Comparison of ENCODE assay signal across 9 cellular contexts in genomic region chr7:150356265-150356897, GRCh38. TPM values are rescaled to one million over a fixed set of nuclear protein-coding genes. Genes with fewer than 3 reads are reported as not detected.
DNase-seq lines count a peak whose midpoint lies in the region; ATAC-seq and TF ChIP-seq lines count a peak whose summit lies in the region.
"Had no signal": no experiment of that assay in that cellular context is flagged by ENCODE, and none has a peak within 500 bp of the region (broad histone marks: within the 10 kb centered on the region; RNA-seq: fewer than 3 reads in every experiment).

No MANE protein-coding gene starts in this region.

- peak overlapping the region; percentile 68 for H3K27ac ChIP-seq in KMS-11
- H3K27ac ChIP-seq in WERI-Rb-1, result peak overlapping the region; percentile 33; the same call in 1 of the 2 replicates

- peaks cover 58% of the 10 kb centered on the region for H3K4me1 ChIP-seq in KMS-11 (ENCODE audit: low read depth, poor library complexity, severe bottlenecking)

- H3K9me3 Mint-ChIP-seq in activated CD4-positive, alpha-beta T cell treated with anti-CD3 and anti-CD28 coated beads, Interleukin-2, amount 10 ng/mL, durations not matched to agents 7 days and 5 days, result peaks cover 4% of the 10 kb centered on the region
- H3K9me3 Mint-ChIP-seq: dendritic cell treated with granulocyte-macrophage colony-stimulating factor and Interleukin-4, amounts not matched to agents 40 ng/mL and 50 ng/mL, for 4 days had no signal

- peak; percentile 93 for TF ChIP-seq CTCF in KMS-11 (conservative IDR thresholded peaks at IDR 0.05; ENCODE audit: low read depth, low read length)
- peak; percentile 64 for TF ChIP-seq CTCF in WERI-Rb-1 (IDR thresholded peaks at IDR 0.05; ENCODE audit: low read depth, low read length)

- H3K27me3 Mint-ChIP-seq in activated CD4-positive, alpha-beta T cell treated with anti-CD3 and anti-CD28 coated beads, Interleukin-2, amount 10 ng/mL, durations not matched to agents 7 days and 5 days, result peaks cover 4% of the 10 kb centered on the region

- POLR2A ChIA-PET in activated CD4-positive, alpha-beta T cell treated with anti-CD3 and anti-CD28 coated beads, Interleukin-2, amount 10 ng/mL, durations not matched to agents 7 days and 5 days (lab: Charles Lee), result no interaction called here

- H3K4me3 ChIP-seq in KMS-11 (IDR thresholded peaks at IDR 0.05; ENCODE audit: insufficient read depth, low read depth, low read length) (no peak overlapping the region), WERI-Rb-1 (ENCODE audit: low read depth, low read length) (no peak overlapping the region)

- no peaks in the 10 kb centered on the region for H3K36me3 Mint-ChIP-seq in activated CD4-positive, alpha-beta T cell treated with anti-CD3 and anti-CD28 coated beads, Interleukin-2, amount 10 ng/mL, durations not matched to agents 7 days and 5 days (ENCODE audit: low read depth)

- peaks cover 39% of the 10 kb centered on the region for H3K4me1 Mint-ChIP-seq in activated CD4-positive, alpha-beta T cell treated with anti-CD3 and anti-CD28 coated beads, Interleukin-2, amount 10 ng/mL, durations not matched to agents 7 days and 5 days

- no peaks in the 10 kb centered on the region for H3K36me3 ChIP-seq in KMS-11 (ENCODE audit: insufficient read depth)
- no peaks in the 10 kb centered on the region for H3K36me3 ChIP-seq in WERI-Rb-1

- no peaks in the 10 kb centered on the region for H3K27me3 ChIP-seq in KMS-11 (ENCODE audit: insufficient read depth, low read depth)
- no peaks in the 10 kb centered on the region for H3K27me3 ChIP-seq in WERI-Rb-1 (ENCODE audit: insufficient read depth, low read depth, severe bottlenecking)

- H3K9ac ChIP-seq in KMS-11, result no peak overlapping the region

- H2AFZ ChIP-seq in KMS-11 (ENCODE audit: low read depth), result peak overlapping the region; percentile 8; the same call in 1 of the 2 replicates

- peak overlapping the region; percentile 61 for H3K27ac Mint-ChIP-seq in activated CD4-positive, alpha-beta T cell treated with anti-CD3 and anti-CD28 coated beads, Interleukin-2, amount 10 ng/mL, durations not matched to agents 7 days and 5 days

- no peak for ATAC-seq in GM21381 (IDR thresholded peaks at IDR 0.05; ENCODE audit: unreplicated experiment)

- H4K20me1 ChIP-seq in KMS-11 (ENCODE audit: insufficient read depth), result no peaks in the 10 kb centered on the region

- peak overlapping the region; percentile 40 for H3K4me2 ChIP-seq in KMS-11

- DNase-seq in activated CD4-positive, alpha-beta T cell treated with anti-CD3 and anti-CD28 coated beads, Interleukin-2, amount 10 ng/mL, durations not matched to agents 7 days and 5 days, result peak; percentile 42
- DNase-seq in activated CD4-positive, alpha-beta T cell treated with anti-CD3 and anti-CD28 coated beads, Interleukin-2, amount 50 U/mL, for 1 hour, result no peak
- DNase-seq in WERI-Rb-1, result no peak
- DNase-seq in iris pigment epithelial cell (ENCODE audit: low read depth), result peak; percentile 24
- no peak for DNase-seq in COLO668 (lab: John Stamatoyannopoulos, UW; ENCODE audit: unreplicated experiment)
- no peak for DNase-seq in putamen (ENCODE audit: low spot score)

- no peaks in the 10 kb centered on the region for H3K79me2 ChIP-seq in KMS-11 (ENCODE audit: insufficient read depth, low read depth)

- H3K4me3 Mint-ChIP-seq in activated CD4-positive, alpha-beta T cell treated with anti-CD3 and anti-CD28 coated beads, Interleukin-2, amount 10 ng/mL, durations not matched to agents 7 days and 5 days, result no peak overlapping the region
- H3K4me3 Mint-ChIP-seq: dendritic cell treated with granulocyte-macrophage colony-stimulating factor and Interleukin-4, amounts not matched to agents 40 ng/mL and 50 ng/mL, for 4 days had no signal

- CTCF ChIA-PET in activated CD4-positive, alpha-beta T cell treated with anti-CD3 and anti-CD28 coated beads, Interleukin-2, amount 10 ng/mL, durations not matched to agents 7 days and 5 days (lab: Charles Lee), result interaction anchor here (0.6 to 1.7 kb wide), 6 partner anchors 8 to 369 kb away, joined by 3 to 7 read pairs (median 4); no protein-coding TSS in a partner anchor

- no peaks in the 10 kb centered on the region for H3K9me3 ChIP-seq in WERI-Rb-1 (ENCODE audit: severe bottlenecking)

RNA-seq across cellular contexts. Expression of gene REPIN1, which starts 12.2 kb away (rescaled TPM):
- total RNA-seq in activated CD4-positive, alpha-beta T cell treated with anti-CD3 and anti-CD28 coated beads, Interleukin-2, amount 10 ng/mL, durations not matched to agents 7 days and 5 days, result 10 to 100 TPM; 45.1 to 54.6 TPM

RNA-seq across cellular contexts. Expression of gene RARRES2, which starts 15.0 kb away (rescaled TPM):
- total RNA-seq in activated CD4-positive, alpha-beta T cell treated with anti-CD3 and anti-CD28 coated beads, Interleukin-2, amount 10 ng/mL, durations not matched to agents 7 days and 5 days, result not detected

RNA-seq across cellular contexts. Expression of gene ZNF775, which starts 22.7 kb away (rescaled TPM):
- 1 to 10 TPM; 4.2 to 4.4 TPM for total RNA-seq in activated CD4-positive, alpha-beta T cell treated with anti-CD3 and anti-CD28 coated beads, Interleukin-2, amount 10 ng/mL, durations not matched to agents 7 days and 5 days

RNA-seq across cellular contexts. Expression of gene ACTR3C, which starts 33.0 kb away (rescaled TPM):
- 1 to 10 TPM; 5.0 to 6.1 TPM for total RNA-seq in activated CD4-positive, alpha-beta T cell treated with anti-CD3 and anti-CD28 coated beads, Interleukin-2, amount 10 ng/mL, durations not matched to agents 7 days and 5 days

RNA-seq across cellular contexts. Expression of gene LRRC61, which starts 33.2 kb away (rescaled TPM):
- total RNA-seq in activated CD4-positive, alpha-beta T cell treated with anti-CD3 and anti-CD28 coated beads, Interleukin-2, amount 10 ng/mL, durations not matched to agents 7 days and 5 days, result 10 to 100 TPM; 12.8 to 14.9 TPM

Comparison
In these comparisons a context has a peak if more than half of its experiments do, and no peak if none do; other contexts are left out.
1. DNase-seq: peak in activated CD4-positive, alpha-beta T cell treated with anti-CD3 and anti-CD28 coated beads, Interleukin-2, amount 10 ng/mL, durations not matched to agents 7 days and 5 days (single experiment) and iris pigment epithelial cell (single experiment); none in activated CD4-positive, alpha-beta T cell treated with anti-CD3 and anti-CD28 coated beads, Interleukin-2, amount 50 U/mL, for 1 hour (single experiment), WERI-Rb-1 (single experiment), COLO668 (single experiment) and putamen (single experiment).